17 cellular contexts compared by ENCODE assay signal in genomic region chr7:93011351-93012294, GRCh38.
DNase-seq lines count a peak whose midpoint lies in the region; ATAC-seq and TF ChIP-seq lines count a peak whose summit lies in the region.
"Had no signal": no experiment of that assay in that cellular context is flagged by ENCODE, and none has a peak within 500 bp of the region (broad histone marks: within the 10 kb centered on the region; RNA-seq: fewer than 3 reads in every experiment).

No MANE protein-coding gene starts in this region.

- TF ChIP-seq CTCF in right lobe of liver (IDR thresholded peaks at IDR 0.05), result no peak

- intact Hi-C loops in right lobe of liver (cut with DNase I), result no loop called here

- 59% methylated on average over 7 of the region's 7 CpGs for WGBS in right lobe of liver (ENCODE audit: insufficient coverage, low coverage, low lambda C conversion rate, missing lambda C conversion rate)

- H3K36me3 ChIP-seq in SJSA1, result no peaks in the 10 kb centered on the region
- H3K36me3 ChIP-seq in right lobe of liver, result no peaks in the 10 kb centered on the region
- H3K36me3 ChIP-seq: gastrocnemius medialis, ovary had no signal

- H3K4me1 ChIP-seq in SJSA1 (replicated peaks) (peaks cover 56% of the 10 kb centered on the region), right lobe of liver (no peaks in the 10 kb centered on the region)

- peak; percentile 58 for DNase-seq in GM03348 (ENCODE audit: low spot score)
- DNase-seq in SJSA1 (ENCODE audit: low read depth in 1 of 2, low spot score in 2 of 2), result peak; percentile 56 to 64
- DNase-seq in fibroblast of gingiva (ENCODE audit: low read depth), result peak; percentile 87
- peak; percentile 91 for DNase-seq in pulmonary artery endothelial cell (ENCODE audit: low read depth, low spot score)
- DNase-seq in NCI-H524 treated with DMSO at 0.1 percent for 48 hours (lab: John Stamatoyannopoulos, UW), result no peak
- DNase-seq in right lobe of liver, result no peak
- DNase-seq: gastrocnemius medialis; left ventricle myocardium superior; NCI-H146; ovary; stimulated activated CD4-positive, alpha-beta T cell treated with anti-CD3 and anti-CD28 coated beads, Interleukin-2, amount 100 ng/mL, for 48 hours; stimulated activated naive CD8-positive, alpha-beta T cell treated with anti-CD3 and anti-CD28 coated beads, Interleukin-15, Interleukin-2, amounts not matched to agents 100 U/mL and 50 U/mL, for 24 hours; T-helper 1 cell had no signal

- ATAC-seq in HG03571 (IDR thresholded peaks at IDR 0.05; ENCODE audit: unreplicated experiment) (no peak), right lobe of liver (no peak), GM18519 (IDR thresholded peaks at IDR 0.05; ENCODE audit: low FRiP score, unreplicated experiment) (no peak)
- ATAC-seq: gastrocnemius medialis; GM23338; HepG2; left ventricle myocardium superior; stimulated activated naive CD8-positive, alpha-beta T cell treated with anti-CD3 and anti-CD28 coated beads, Interleukin-15, Interleukin-2, amounts not matched to agents 100 U/mL and 50 U/mL, for 24 hours had no signal

- H3K27ac ChIP-seq in SJSA1 (peak overlapping the region; percentile 89), right lobe of liver (no peak overlapping the region)
- H3K27ac ChIP-seq: gastrocnemius medialis, ovary had no signal

- no peak for TF ChIP-seq POLR2A in right lobe of liver (IDR thresholded peaks at IDR 0.05)

- no peaks in the 10 kb centered on the region for H3K9me3 ChIP-seq in SJSA1 (replicated peaks)
- H3K9me3 ChIP-seq in right lobe of liver, result no peaks in the 10 kb centered on the region
- H3K9me3 ChIP-seq: gastrocnemius medialis, ovary had no signal

- H3K27me3 ChIP-seq in SJSA1 (replicated peaks) (no peaks in the 10 kb centered on the region), right lobe of liver (no peaks in the 10 kb centered on the region)
- H3K27me3 ChIP-seq: gastrocnemius medialis, ovary had no signal

- H3K4me3 ChIP-seq in SJSA1, result no peak overlapping the region
- H3K4me3 ChIP-seq in right lobe of liver, result no peak overlapping the region
- H3K4me3 ChIP-seq: gastrocnemius medialis, GM23338, ovary had no signal

Comparison
In these comparisons a context has a peak if more than half of its experiments do, and no peak if none do; other contexts are left out.
1. DNase-seq: peak in GM03348 (single experiment), SJSA1 (2 of 2), fibroblast of gingiva (single experiment) and pulmonary artery endothelial cell (single experiment); none in NCI-H524 treated with DMSO at 0.1 percent for 48 hours (single experiment) and right lobe of liver (0 of 3).